In the genomic region with DNA sequence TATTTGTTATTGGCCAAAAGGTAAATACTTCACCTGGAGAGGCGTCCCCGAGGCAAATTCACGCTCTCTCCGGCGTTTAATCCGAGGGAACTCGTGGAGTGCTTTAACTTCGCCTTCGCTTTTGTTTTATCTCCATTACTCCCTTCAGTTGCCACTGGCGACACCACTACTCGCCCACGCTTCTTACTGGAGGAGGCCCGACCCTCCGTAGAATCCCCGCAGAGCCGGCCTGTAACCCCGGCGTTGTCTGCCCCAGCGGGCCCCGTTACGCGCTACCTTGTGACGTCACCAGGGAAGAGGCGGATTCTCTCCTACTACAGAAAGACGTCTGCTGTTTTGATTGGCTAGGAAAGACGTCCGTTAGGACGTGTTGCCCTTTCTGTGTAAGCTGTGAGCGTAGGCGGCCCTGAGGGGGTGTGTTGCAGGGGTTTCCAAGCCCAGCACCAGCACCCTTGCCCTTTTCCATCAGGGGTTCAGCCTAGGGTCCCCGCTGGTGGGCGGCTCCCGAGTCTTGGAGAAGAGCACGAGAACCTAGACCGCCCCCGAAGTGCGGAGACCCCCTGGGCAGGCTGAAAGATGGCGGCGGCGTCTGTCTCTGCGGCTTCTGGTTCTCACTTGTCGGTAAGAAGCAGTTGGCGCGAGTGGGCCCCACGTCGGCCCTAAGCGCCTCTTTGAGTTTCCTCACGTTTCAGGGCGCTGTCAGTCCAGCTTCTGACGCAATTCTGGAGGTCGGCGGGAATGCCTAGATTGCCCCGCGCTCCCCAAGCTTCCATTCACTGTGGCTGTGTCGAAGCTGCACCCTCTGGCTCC, we compare ENCODE assay signal across 1 cellular context.
TF ChIP-seq lines count a peak whose summit lies in the region.

A gene (plus strand): TSS at position 376 of the 810 bp plus-strand sequence. CDS start 201 bp downstream, at position 577.

TF ChIP-seq in K562, 482 proteins besides CTCF, POLR2A, EP300 and RAD21 (continued from another document and continues in another):
- TF ChIP-seq ELF2 (CRISPR knock-in tag; IDR thresholded peaks at IDR 0.05) (no peak), JUN (IDR thresholded peaks at IDR 0.05; ENCODE audit: borderline replicate concordance, low read depth, low read length) (peak; percentile 72; the same call in 1 of the 2 replicates), JUN (CRISPR knock-in tag; IDR thresholded peaks at IDR 0.05; ENCODE audit: borderline replicate concordance) (0 out of 2 replicates have a peak, but pooled peaks have one; percentile 59), PHB2 (IDR thresholded peaks at IDR 0.05; ENCODE audit: low read depth) (no peak), PTTG1 (tag; IDR thresholded peaks at IDR 0.05; ENCODE audit: low read depth) (no peak), BHLHE40 (IDR thresholded peaks at IDR 0.05; ENCODE audit: low read length) (no peak), ZNF174 (CRISPR knock-in tag; IDR thresholded peaks at IDR 0.05) (no peak), ZNF76 (CRISPR knock-in tag; IDR thresholded peaks at IDR 0.05; ENCODE audit: borderline replicate concordance) (no peak), CBX5 (IDR thresholded peaks at IDR 0.05; ENCODE audit: borderline replicate concordance, low read depth) (no peak), HSF4 (CRISPR knock-in tag; IDR thresholded peaks at IDR 0.05; ENCODE audit: borderline replicate concordance) (no peak), ZNF324 (CRISPR knock-in tag; IDR thresholded peaks at IDR 0.05) (no peak), ZNF282 (CRISPR knock-in tag; IDR thresholded peaks at IDR 0.05) (no peak), CREM (IDR thresholded peaks at IDR 0.05; ENCODE audit: low read depth) (peak; percentile 99), GATA2 (CRISPR knock-in tag; IDR thresholded peaks at IDR 0.05) (no peak), HDAC8 (tag; IDR thresholded peaks at IDR 0.05) (no peak), ZNF311 (CRISPR knock-in tag; IDR thresholded peaks at IDR 0.05) (no peak), NFRKB (IDR thresholded peaks at IDR 0.05; ENCODE audit: low read depth) (peak; percentile 70; the same call in 1 of the 2 replicates), NR4A1 (CRISPR knock-in tag; IDR thresholded peaks at IDR 0.05) (no peak), NR4A1 (tag; IDR thresholded peaks at IDR 0.05) (no peak), RAD51 (IDR thresholded peaks at IDR 0.05; ENCODE audit: borderline replicate concordance, low read depth) (no peak), ZNF239 (CRISPR knock-in tag; IDR thresholded peaks at IDR 0.05) (no peak), HNRNPK (IDR thresholded peaks at IDR 0.05; ENCODE audit: low read depth, low read length, poor library complexity, severe bottlenecking) (no peak), HNRNPL (IDR thresholded peaks at IDR 0.05; ENCODE audit: low read depth, low read length) (no peak), BDP1 (IDR thresholded peaks at IDR 0.05; ENCODE audit: insufficient read depth, insufficient read length) (no peak), TBL1XR1 (IDR thresholded peaks at IDR 0.05; ENCODE audit: low read length in 2 of 2) (peak in 1 of 2 experiments; percentile 75; a peak in 3 of 4 replicates), HIVEP1 (CRISPR knock-in tag; IDR thresholded peaks at IDR 0.05) (no peak), RBM34 (IDR thresholded peaks at IDR 0.05; ENCODE audit: borderline replicate concordance, insufficient read depth, low read length) (no peak), ZNF696 (CRISPR knock-in tag; conservative IDR thresholded peaks at IDR 0.05) (no peak), NFIX (CRISPR knock-in tag; IDR thresholded peaks at IDR 0.05; ENCODE audit: low read depth) (no peak), WHSC1 (IDR thresholded peaks at IDR 0.05; ENCODE audit: low read length) (no peak), ZC3H11A (IDR thresholded peaks at IDR 0.05; ENCODE audit: low read depth, low read length) (no peak), DNMT1 (IDR thresholded peaks at IDR 0.05) (0 out of 2 replicates have a peak, but pooled peaks have one; percentile 17), PHF21A (IDR thresholded peaks at IDR 0.05; ENCODE audit: borderline replicate concordance, low read depth) (no peak), EWSR1 (IDR thresholded peaks at IDR 0.05; ENCODE audit: borderline replicate concordance, low read depth, partially characterized antibody) (no peak), ZNF347 (CRISPR knock-in tag; IDR thresholded peaks at IDR 0.05; ENCODE audit: low read depth) (no peak), U2AF1 (optimal IDR thresholded peaks at IDR 0.05; ENCODE audit: low read depth, low read length) (no peak), ZNF707 (CRISPR knock-in tag; conservative IDR thresholded peaks at IDR 0.05) (no peak), SRSF7 (optimal IDR thresholded peaks at IDR 0.05; ENCODE audit: low read depth, low read length) (no peak), ZNF212 (CRISPR knock-in tag; IDR thresholded peaks at IDR 0.05) (no peak), ZNF41 (CRISPR knock-in tag; conservative IDR thresholded peaks at IDR 0.05) (no peak), FOXK2 (conservative IDR thresholded peaks at IDR 0.05 in 1 of 2, IDR thresholded peaks at IDR 0.05 in 1 of 2; ENCODE audit: low read depth in 2 of 2) (peak; percentile 65 to 72; a peak in 3 of 4 replicates), POLR2G (IDR thresholded peaks at IDR 0.05; ENCODE audit: low read depth, low read length) (peak; percentile 85), ZNF146 (CRISPR knock-in tag; IDR thresholded peaks at IDR 0.05; ENCODE audit: unreplicated experiment) (no peak), MXI1 (IDR thresholded peaks at IDR 0.05; ENCODE audit: low read depth, low read length) (no peak), MAZ (CRISPR knock-in tag; conservative IDR thresholded peaks at IDR 0.05 in 1 of 2, IDR thresholded peaks at IDR 0.05 in 1 of 2) (peak in 1 of 2 experiments; percentile 43; a peak in 2 of 4 replicates), ZBED1 (IDR thresholded peaks at IDR 0.05) (no peak), ZNF644 (tag; IDR thresholded peaks at IDR 0.05; ENCODE audit: low read depth) (no peak), ZNF445 (CRISPR knock-in tag; IDR thresholded peaks at IDR 0.05; ENCODE audit: low read depth) (no peak)
- TF ChIP-seq, protein P1, sequence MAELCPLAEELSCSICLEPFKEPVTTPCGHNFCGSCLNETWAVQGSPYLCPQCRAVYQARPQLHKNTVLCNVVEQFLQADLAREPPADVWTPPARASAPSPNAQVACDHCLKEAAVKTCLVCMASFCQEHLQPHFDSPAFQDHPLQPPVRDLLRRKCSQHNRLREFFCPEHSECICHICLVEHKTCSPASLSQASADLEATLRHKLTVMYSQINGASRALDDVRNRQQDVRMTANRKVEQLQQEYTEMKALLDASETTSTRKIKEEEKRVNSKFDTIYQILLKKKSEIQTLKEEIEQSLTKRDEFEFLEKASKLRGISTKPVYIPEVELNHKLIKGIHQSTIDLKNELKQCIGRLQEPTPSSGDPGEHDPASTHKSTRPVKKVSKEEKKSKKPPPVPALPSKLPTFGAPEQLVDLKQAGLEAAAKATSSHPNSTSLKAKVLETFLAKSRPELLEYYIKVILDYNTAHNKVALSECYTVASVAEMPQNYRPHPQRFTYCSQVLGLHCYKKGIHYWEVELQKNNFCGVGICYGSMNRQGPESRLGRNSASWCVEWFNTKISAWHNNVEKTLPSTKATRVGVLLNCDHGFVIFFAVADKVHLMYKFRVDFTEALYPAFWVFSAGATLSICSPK (IDR thresholded peaks at IDR 0.05; ENCODE audit: borderline replicate concordance) = no peak; the same call in 1 of the 2 replicates
- TF ChIP-seq, protein P2, sequence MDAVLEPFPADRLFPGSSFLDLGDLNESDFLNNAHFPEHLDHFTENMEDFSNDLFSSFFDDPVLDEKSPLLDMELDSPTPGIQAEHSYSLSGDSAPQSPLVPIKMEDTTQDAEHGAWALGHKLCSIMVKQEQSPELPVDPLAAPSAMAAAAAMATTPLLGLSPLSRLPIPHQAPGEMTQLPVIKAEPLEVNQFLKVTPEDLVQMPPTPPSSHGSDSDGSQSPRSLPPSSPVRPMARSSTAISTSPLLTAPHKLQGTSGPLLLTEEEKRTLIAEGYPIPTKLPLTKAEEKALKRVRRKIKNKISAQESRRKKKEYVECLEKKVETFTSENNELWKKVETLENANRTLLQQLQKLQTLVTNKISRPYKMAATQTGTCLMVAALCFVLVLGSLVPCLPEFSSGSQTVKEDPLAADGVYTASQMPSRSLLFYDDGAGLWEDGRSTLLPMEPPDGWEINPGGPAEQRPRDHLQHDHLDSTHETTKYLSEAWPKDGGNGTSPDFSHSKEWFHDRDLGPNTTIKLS (IDR thresholded peaks at IDR 0.05; ENCODE audit: borderline replicate concordance, low read depth) = no peak; the same call in 1 of the 2 replicates
- TF ChIP-seq, protein P3, sequence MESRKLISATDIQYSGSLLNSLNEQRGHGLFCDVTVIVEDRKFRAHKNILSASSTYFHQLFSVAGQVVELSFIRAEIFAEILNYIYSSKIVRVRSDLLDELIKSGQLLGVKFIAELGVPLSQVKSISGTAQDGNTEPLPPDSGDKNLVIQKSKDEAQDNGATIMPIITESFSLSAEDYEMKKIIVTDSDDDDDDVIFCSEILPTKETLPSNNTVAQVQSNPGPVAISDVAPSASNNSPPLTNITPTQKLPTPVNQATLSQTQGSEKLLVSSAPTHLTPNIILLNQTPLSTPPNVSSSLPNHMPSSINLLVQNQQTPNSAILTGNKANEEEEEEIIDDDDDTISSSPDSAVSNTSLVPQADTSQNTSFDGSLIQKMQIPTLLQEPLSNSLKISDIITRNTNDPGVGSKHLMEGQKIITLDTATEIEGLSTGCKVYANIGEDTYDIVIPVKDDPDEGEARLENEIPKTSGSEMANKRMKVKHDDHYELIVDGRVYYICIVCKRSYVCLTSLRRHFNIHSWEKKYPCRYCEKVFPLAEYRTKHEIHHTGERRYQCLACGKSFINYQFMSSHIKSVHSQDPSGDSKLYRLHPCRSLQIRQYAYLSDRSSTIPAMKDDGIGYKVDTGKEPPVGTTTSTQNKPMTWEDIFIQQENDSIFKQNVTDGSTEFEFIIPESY (CRISPR knock-in tag; IDR thresholded peaks at IDR 0.05) = no peak
- TF ChIP-seq, protein P4, sequence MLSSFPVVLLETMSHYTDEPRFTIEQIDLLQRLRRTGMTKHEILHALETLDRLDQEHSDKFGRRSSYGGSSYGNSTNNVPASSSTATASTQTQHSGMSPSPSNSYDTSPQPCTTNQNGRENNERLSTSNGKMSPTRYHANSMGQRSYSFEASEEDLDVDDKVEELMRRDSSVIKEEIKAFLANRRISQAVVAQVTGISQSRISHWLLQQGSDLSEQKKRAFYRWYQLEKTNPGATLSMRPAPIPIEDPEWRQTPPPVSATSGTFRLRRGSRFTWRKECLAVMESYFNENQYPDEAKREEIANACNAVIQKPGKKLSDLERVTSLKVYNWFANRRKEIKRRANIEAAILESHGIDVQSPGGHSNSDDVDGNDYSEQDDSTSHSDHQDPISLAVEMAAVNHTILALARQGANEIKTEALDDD (IDR thresholded peaks at IDR 0.05) = no peak
- TF ChIP-seq, protein P5, sequence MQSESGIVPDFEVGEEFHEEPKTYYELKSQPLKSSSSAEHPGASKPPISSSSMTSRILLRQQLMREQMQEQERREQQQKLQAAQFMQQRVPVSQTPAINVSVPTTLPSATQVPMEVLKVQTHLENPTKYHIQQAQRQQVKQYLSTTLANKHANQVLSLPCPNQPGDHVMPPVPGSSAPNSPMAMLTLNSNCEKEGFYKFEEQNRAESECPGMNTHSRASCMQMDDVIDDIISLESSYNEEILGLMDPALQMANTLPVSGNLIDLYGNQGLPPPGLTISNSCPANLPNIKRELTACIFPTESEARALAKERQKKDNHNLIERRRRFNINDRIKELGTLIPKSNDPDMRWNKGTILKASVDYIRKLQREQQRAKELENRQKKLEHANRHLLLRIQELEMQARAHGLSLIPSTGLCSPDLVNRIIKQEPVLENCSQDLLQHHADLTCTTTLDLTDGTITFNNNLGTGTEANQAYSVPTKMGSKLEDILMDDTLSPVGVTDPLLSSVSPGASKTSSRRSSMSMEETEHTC (IDR thresholded peaks at IDR 0.05) = no peak
- TF ChIP-seq, protein P6, sequence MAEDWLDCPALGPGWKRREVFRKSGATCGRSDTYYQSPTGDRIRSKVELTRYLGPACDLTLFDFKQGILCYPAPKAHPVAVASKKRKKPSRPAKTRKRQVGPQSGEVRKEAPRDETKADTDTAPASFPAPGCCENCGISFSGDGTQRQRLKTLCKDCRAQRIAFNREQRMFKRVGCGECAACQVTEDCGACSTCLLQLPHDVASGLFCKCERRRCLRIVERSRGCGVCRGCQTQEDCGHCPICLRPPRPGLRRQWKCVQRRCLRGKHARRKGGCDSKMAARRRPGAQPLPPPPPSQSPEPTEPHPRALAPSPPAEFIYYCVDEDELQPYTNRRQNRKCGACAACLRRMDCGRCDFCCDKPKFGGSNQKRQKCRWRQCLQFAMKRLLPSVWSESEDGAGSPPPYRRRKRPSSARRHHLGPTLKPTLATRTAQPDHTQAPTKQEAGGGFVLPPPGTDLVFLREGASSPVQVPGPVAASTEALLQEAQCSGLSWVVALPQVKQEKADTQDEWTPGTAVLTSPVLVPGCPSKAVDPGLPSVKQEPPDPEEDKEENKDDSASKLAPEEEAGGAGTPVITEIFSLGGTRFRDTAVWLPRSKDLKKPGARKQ (CRISPR knock-in tag; IDR thresholded peaks at IDR 0.05) = no peak
- TF ChIP-seq, protein P7, sequence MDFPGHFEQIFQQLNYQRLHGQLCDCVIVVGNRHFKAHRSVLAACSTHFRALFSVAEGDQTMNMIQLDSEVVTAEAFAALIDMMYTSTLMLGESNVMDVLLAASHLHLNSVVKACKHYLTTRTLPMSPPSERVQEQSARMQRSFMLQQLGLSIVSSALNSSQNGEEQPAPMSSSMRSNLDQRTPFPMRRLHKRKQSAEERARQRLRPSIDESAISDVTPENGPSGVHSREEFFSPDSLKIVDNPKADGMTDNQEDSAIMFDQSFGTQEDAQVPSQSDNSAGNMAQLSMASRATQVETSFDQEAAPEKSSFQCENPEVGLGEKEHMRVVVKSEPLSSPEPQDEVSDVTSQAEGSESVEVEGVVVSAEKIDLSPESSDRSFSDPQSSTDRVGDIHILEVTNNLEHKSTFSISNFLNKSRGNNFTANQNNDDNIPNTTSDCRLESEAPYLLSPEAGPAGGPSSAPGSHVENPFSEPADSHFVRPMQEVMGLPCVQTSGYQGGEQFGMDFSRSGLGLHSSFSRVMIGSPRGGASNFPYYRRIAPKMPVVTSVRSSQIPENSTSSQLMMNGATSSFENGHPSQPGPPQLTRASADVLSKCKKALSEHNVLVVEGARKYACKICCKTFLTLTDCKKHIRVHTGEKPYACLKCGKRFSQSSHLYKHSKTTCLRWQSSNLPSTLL (IDR thresholded peaks at IDR 0.05) = no peak
- TF ChIP-seq, protein P8, sequence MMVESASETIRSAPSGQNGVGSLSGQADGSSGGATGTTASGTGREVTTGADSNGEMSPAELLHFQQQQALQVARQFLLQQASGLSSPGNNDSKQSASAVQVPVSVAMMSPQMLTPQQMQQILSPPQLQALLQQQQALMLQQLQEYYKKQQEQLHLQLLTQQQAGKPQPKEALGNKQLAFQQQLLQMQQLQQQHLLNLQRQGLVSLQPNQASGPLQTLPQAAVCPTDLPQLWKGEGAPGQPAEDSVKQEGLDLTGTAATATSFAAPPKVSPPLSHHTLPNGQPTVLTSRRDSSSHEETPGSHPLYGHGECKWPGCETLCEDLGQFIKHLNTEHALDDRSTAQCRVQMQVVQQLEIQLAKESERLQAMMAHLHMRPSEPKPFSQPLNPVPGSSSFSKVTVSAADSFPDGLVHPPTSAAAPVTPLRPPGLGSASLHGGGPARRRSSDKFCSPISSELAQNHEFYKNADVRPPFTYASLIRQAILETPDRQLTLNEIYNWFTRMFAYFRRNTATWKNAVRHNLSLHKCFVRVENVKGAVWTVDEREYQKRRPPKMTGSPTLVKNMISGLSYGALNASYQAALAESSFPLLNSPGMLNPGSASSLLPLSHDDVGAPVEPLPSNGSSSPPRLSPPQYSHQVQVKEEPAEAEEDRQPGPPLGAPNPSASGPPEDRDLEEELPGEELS (CRISPR knock-in tag; IDR thresholded peaks at IDR 0.05; ENCODE audit: borderline replicate concordance) = no peak
